In the genomic region with DNA sequence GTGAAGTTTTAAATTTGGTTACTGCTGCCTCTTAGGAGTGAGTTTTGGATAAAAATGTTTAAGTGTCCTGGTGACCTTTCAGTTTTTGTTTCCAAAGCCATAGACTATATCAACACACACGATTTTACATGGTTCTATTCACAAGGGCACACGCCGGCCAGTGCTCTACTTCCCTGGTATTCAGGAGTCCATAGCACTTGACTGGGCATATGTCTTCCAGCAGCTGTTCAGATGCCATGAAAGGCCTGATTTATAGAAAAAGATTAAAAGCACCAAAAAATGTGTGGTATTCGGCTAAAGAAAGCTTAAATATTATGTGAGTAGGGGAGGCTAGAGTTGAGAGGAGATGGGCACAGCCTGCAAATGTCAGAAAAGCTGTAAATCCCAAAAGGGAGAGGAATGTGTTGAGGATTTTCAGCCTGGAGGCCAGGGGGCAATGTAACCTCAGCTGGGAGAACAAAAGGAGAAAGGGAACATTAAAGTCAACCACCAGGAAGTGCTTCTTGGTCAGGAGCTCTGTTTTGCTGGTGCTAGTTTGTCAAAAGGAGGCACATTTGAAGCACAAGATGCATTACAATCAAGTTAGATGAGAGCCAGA, we compare ENCODE assay signal across 9 cellular contexts.
DNase-seq lines count a peak whose midpoint lies in the region; ATAC-seq and TF ChIP-seq lines count a peak whose summit lies in the region.
"Had no signal": no experiment of that assay in that cellular context is flagged by ENCODE, and none has a peak within 500 bp of the region (broad histone marks: within the 10 kb centered on the region; RNA-seq: fewer than 3 reads in every experiment).

No MANE protein-coding gene starts in this region.

- in situ Hi-C loops in GM13977 (cut with MboI; ENCODE audit: low pct_unique_long_range_greater_than_20kb, low sequenced_read_pairs, unreplicated experiment): no loop called here

- H3K36me3 ChIP-seq in fibroblast of lung (ENCODE audit: control insufficient read depth, insufficient read depth, low read length): no peaks in the 10 kb centered on the region
- H3K36me3 ChIP-seq in effector memory CD4-positive, alpha-beta T cell (ENCODE audit: control insufficient read depth, insufficient read depth, low read length): no peaks in the 10 kb centered on the region

- H3K9ac ChIP-seq in fibroblast of lung (ENCODE audit: insufficient read depth, low read length): no peak overlapping the region

- no peaks in the 10 kb centered on the region for H3K27me3 ChIP-seq in fibroblast of lung (ENCODE audit: control insufficient read depth, insufficient read depth, low read length)
- no peaks in the 10 kb centered on the region for H3K27me3 ChIP-seq in effector memory CD4-positive, alpha-beta T cell (replicated peaks; ENCODE audit: control insufficient read depth, insufficient read depth, low read length, poor library complexity, severe bottlenecking)

- peak; percentile 33 to 42 for TF ChIP-seq CTCF in fibroblast of lung (conservative IDR thresholded peaks at IDR 0.05 in 1 of 2, IDR thresholded peaks at IDR 0.05 in 1 of 2; ENCODE audit: low read depth in 1 of 2, low read length in 2 of 2)
- TF ChIP-seq CTCF in GM13977 (IDR thresholded peaks at IDR 0.05; ENCODE audit: extremely low read depth, insufficient read depth, missing control alignments): no peak

- H3K4me2 ChIP-seq in fibroblast of lung (ENCODE audit: extremely low read depth, insufficient read depth, low read length): no peak overlapping the region

- H3K9me3 ChIP-seq in fibroblast of lung (ENCODE audit: control insufficient read depth, insufficient read depth, low read depth, low read length): no peaks in the 10 kb centered on the region
- H3K9me3 ChIP-seq in effector memory CD4-positive, alpha-beta T cell (ENCODE audit: control insufficient read depth, low read length): no peaks in the 10 kb centered on the region

- no peak overlapping the region for H3K27ac ChIP-seq in fibroblast of lung (ENCODE audit: insufficient read depth, low read length)
- H3K27ac ChIP-seq in effector memory CD4-positive, alpha-beta T cell (ENCODE audit: insufficient read depth, low read length, poor library complexity, severe bottlenecking): no peak overlapping the region

- no peaks in the 10 kb centered on the region for H3K4me1 ChIP-seq in fibroblast of lung (ENCODE audit: control insufficient read depth, extremely low read depth, insufficient read depth, low read length)
- H3K4me1 ChIP-seq in effector memory CD4-positive, alpha-beta T cell (ENCODE audit: control insufficient read depth, insufficient read depth, low read length, poor library complexity, severe bottlenecking): peaks cover 7% of the 10 kb centered on the region

- ATAC-seq in HG02970 (IDR thresholded peaks at IDR 0.05; ENCODE audit: low FRiP score, unreplicated experiment): no peak

- H3K4me3 ChIP-seq in fibroblast of lung (replicated peaks in 1 of 4; ENCODE audit: control extremely low read depth in 1 of 4, insufficient read depth in 1 of 4, low read depth in 3 of 4, low read length in 4 of 4): no peak overlapping the region
- H3K4me3 ChIP-seq in effector memory CD4-positive, alpha-beta T cell (ENCODE audit: insufficient read depth, low read depth, low read length, poor library complexity, severe bottlenecking): no peak overlapping the region

- H4K20me1 ChIP-seq in fibroblast of lung (ENCODE audit: control insufficient read depth, extremely low read depth, insufficient read depth, low read length): no peaks in the 10 kb centered on the region

- H3K79me2 ChIP-seq in fibroblast of lung (ENCODE audit: control insufficient read depth, insufficient read depth, low read length): no peaks in the 10 kb centered on the region

- no peak overlapping the region for H2AFZ ChIP-seq in fibroblast of lung (ENCODE audit: low read length)

- DNase-seq in ELR (ENCODE audit: low read depth) (peak; percentile 38), RPMI7951 (ENCODE audit: low read depth) (peak; percentile 73), fibroblast of lung (ENCODE audit: low read depth in 2 of 2) (peak; percentile 35 to 62), pulmonary artery endothelial cell (ENCODE audit: low read depth, low spot score) (peak; percentile 29), GM13977 (ENCODE audit: low spot score) (no peak), NCI-H2029 (lab: John Stamatoyannopoulos, UW) (no peak)
- no peak for DNase-seq in effector memory CD4-positive, alpha-beta T cell
- DNase-seq: NCI-H1930 had no signal

Comparison
In these comparisons a context has a peak if more than half of its experiments do, and no peak if none do; other contexts are left out.
1. DNase-seq: peak in ELR (single experiment), RPMI7951 (single experiment), fibroblast of lung (2 of 2) and pulmonary artery endothelial cell (single experiment); none in effector memory CD4-positive, alpha-beta T cell (0 of 3), GM13977 (single experiment) and NCI-H2029 (single experiment).